ENCODE assay signal across 1 cellular context in the genomic region with DNA sequence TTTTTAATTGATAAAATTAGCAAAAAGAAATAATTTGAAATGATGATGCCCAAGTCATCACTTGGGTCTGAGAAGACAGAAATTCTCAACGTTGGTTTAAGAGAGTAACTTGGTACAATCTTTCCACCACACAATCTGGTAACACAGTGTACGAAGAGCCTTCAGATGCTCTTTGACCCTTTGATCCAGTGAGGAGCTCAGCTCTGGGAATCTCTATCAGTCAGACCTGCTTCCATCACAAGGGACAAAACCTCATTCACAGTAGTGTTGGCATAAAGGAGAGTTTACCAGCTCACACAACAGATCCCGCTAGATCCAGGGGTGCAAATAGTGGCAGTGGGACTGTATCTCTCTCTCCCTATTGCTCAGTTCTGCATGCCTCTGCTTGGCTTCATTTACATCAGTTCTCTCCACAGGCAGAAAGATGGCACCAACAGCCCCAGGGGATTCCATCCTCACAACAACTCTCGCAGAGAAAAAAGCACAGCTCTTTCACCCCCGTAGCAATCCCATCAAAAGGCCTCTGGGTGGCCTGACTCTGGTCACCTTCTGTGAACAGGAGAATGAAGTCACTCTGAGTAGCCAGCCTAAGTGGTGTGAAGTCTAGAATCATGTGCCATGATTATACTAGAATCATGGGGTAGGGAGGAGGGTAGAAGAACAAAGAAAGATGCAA.
TF ChIP-seq lines count a peak whose summit lies in the region.

No MANE protein-coding gene starts in this region.

TF ChIP-seq in A549, 52 proteins besides CTCF, POLR2A, EP300 and RAD21 (continued from another document):
- TF ChIP-seq, protein P1, sequence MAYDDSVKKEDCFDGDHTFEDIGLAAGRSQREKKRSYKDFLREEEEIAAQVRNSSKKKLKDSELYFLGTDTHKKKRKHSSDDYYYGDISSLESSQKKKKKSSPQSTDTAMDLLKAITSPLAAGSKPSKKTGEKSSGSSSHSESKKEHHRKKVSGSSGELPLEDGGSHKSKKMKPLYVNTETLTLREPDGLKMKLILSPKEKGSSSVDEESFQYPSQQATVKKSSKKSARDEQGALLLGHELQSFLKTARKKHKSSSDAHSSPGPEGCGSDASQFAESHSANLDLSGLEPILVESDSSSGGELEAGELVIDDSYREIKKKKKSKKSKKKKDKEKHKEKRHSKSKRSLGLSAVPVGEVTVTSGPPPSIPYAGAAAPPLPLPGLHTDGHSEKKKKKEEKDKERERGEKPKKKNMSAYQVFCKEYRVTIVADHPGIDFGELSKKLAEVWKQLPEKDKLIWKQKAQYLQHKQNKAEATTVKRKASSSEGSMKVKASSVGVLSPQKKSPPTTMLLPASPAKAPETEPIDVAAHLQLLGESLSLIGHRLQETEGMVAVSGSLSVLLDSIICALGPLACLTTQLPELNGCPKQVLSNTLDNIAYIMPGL (CRISPR knock-in tag; IDR thresholded peaks at IDR 0.05; ENCODE audit: borderline replicate concordance), result no peak
- TF ChIP-seq EHMT2 (IDR thresholded peaks at IDR 0.05; ENCODE audit: low read depth) (no peak), ZC3H11A (IDR thresholded peaks at IDR 0.05) (no peak), FOXS1 (CRISPR knock-in tag; IDR thresholded peaks at IDR 0.05) (no peak), PHF8 (IDR thresholded peaks at IDR 0.05; ENCODE audit: borderline replicate concordance, low read depth) (no peak), HDAC2 (IDR thresholded peaks at IDR 0.05) (no peak), BHLHE40 (IDR thresholded peaks at IDR 0.05; ENCODE audit: low read depth, low read length) (no peak), POLR2AphosphoS2 (conservative IDR thresholded peaks at IDR 0.05; ENCODE audit: low read length) (no peak), KDM5A (IDR thresholded peaks at IDR 0.05) (no peak), ZFP36 (IDR thresholded peaks at IDR 0.05; ENCODE audit: borderline replicate concordance, partially characterized antibody) (no peak), FOSL2 (IDR thresholded peaks at IDR 0.05) (no peak), FOSL2 (CRISPR knock-in tag; IDR thresholded peaks at IDR 0.05) (no peak)
- TF ChIP-seq, protein P2, sequence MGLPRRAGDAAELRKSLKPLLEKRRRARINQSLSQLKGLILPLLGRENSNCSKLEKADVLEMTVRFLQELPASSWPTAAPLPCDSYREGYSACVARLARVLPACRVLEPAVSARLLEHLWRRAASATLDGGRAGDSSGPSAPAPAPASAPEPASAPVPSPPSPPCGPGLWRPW (IDR thresholded peaks at IDR 0.05), result no peak
- TF ChIP-seq, protein P3, sequence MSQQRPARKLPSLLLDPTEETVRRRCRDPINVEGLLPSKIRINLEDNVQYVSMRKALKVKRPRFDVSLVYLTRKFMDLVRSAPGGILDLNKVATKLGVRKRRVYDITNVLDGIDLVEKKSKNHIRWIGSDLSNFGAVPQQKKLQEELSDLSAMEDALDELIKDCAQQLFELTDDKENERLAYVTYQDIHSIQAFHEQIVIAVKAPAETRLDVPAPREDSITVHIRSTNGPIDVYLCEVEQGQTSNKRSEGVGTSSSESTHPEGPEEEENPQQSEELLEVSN (IDR thresholded peaks at IDR 0.05; ENCODE audit: borderline replicate concordance, low read depth), result no peak
- TF ChIP-seq, protein P4, sequence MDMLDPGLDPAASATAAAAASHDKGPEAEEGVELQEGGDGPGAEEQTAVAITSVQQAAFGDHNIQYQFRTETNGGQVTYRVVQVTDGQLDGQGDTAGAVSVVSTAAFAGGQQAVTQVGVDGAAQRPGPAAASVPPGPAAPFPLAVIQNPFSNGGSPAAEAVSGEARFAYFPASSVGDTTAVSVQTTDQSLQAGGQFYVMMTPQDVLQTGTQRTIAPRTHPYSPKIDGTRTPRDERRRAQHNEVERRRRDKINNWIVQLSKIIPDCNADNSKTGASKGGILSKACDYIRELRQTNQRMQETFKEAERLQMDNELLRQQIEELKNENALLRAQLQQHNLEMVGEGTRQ (IDR thresholded peaks at IDR 0.05), result no peak
- TF ChIP-seq, protein P5, sequence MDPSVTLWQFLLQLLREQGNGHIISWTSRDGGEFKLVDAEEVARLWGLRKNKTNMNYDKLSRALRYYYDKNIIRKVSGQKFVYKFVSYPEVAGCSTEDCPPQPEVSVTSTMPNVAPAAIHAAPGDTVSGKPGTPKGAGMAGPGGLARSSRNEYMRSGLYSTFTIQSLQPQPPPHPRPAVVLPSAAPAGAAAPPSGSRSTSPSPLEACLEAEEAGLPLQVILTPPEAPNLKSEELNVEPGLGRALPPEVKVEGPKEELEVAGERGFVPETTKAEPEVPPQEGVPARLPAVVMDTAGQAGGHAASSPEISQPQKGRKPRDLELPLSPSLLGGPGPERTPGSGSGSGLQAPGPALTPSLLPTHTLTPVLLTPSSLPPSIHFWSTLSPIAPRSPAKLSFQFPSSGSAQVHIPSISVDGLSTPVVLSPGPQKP (IDR thresholded peaks at IDR 0.05; ENCODE audit: low read depth, low read length), result no peak
- TF ChIP-seq, protein P6, sequence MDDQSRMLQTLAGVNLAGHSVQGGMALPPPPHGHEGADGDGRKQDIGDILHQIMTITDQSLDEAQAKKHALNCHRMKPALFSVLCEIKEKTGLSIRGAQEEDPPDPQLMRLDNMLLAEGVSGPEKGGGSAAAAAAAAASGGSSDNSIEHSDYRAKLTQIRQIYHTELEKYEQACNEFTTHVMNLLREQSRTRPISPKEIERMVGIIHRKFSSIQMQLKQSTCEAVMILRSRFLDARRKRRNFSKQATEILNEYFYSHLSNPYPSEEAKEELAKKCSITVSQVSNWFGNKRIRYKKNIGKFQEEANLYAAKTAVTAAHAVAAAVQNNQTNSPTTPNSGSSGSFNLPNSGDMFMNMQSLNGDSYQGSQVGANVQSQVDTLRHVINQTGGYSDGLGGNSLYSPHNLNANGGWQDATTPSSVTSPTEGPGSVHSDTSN (IDR thresholded peaks at IDR 0.05), result no peak
- TF ChIP-seq, protein P7, sequence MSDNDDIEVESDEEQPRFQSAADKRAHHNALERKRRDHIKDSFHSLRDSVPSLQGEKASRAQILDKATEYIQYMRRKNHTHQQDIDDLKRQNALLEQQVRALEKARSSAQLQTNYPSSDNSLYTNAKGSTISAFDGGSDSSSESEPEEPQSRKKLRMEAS (IDR thresholded peaks at IDR 0.05), result no peak
